1 cellular context compared by ENCODE assay signal in genomic region chr15:29480278-29480677, GRCh38.
TF ChIP-seq lines count a peak whose summit lies in the region.

No MANE protein-coding gene starts in this region.

TF ChIP-seq in H1, 55 proteins besides CTCF, POLR2A, EP300 and RAD21:
- TF ChIP-seq NRF1 (IDR thresholded peaks at IDR 0.05; ENCODE audit: low read depth, low read length) (0 out of 2 replicates have a peak, but pooled peaks have one; percentile 7), TAF7 (optimal IDR thresholded peaks at IDR 0.05; ENCODE audit: borderline replicate concordance, low read depth, low read length) (no peak), SIN3A (conservative IDR thresholded peaks at IDR 0.05 in 1 of 2, IDR thresholded peaks at IDR 0.05 in 1 of 2; ENCODE audit: low read depth in 1 of 2, low read length in 2 of 2) (no peak), POU5F1 (IDR thresholded peaks at IDR 0.05; ENCODE audit: low read depth, low read length) (no peak)
